11 cellular contexts compared by ENCODE assay signal in the genomic region with DNA sequence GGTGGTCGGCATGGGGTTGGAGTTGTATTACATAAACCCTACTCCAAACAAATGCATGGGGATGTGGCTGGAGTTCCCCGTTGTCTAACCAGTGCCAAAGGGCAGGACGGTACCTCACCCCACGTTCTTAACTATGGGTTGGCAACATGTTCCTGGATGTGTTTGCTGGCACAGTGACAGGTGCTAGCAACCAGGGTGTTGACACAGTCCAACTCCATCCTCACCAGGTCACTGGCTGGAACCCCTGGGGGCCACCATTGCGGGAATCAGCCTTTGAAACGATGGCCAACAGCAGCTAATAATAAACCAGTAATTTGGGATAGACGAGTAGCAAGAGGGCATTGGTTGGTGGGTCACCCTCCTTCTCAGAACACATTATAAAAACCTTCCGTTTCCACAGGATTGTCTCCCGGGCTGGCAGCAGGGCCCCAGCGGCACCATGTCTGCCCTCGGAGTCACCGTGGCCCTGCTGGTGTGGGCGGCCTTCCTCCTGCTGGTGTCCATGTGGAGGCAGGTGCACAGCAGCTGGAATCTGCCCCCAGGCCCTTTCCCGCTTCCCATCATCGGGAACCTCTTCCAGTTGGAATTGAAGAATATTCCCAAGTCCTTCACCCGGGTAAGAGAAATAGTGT. TPM values are rescaled to one million over a fixed set of nuclear protein-coding genes. Genes with fewer than 3 reads are reported as not detected.
DNase-seq lines count a peak whose midpoint lies in the region; ATAC-seq and TF ChIP-seq lines count a peak whose summit lies in the region.
"Had no signal": no experiment of that assay in that cellular context is flagged by ENCODE, and none has a peak within 500 bp of the region (broad histone marks: within the 10 kb centered on the region; RNA-seq: fewer than 3 reads in every experiment).

Gene CYP2E1 (plus strand): TSS at position 407 of the 632 bp plus-strand sequence. CDS start 33 bp downstream, at position 440.

- no peak within 1 kb of the TSS for H3K27ac ChIP-seq in heart left ventricle
- peak within 1 kb of the TSS in 2 of 4 donors; percentile 26 to 71 for H3K27ac ChIP-seq in body of pancreas
- no peak within 1 kb of the TSS for H3K27ac ChIP-seq in tibial artery
- H3K27ac ChIP-seq in thyroid gland = no peak within 1 kb of the TSS

- no peaks in the 10 kb centered on the region for H3K36me3 ChIP-seq in heart left ventricle
- no peaks in the 10 kb centered on the region for H3K36me3 ChIP-seq in body of pancreas (replicated peaks in 1 of 2; ENCODE audit: insufficient read depth in 1 of 2, low read depth in 2 of 2)
- H3K36me3 ChIP-seq in tibial artery = no peaks in the 10 kb centered on the region
- no peaks in the 10 kb centered on the region for H3K36me3 ChIP-seq in thyroid gland

- intact Hi-C loops in heart left ventricle (cut with DNase I) = loop anchor here in 1 of 10 donors (10.0 kb wide), 1 partner anchor 202 kb away; no protein-coding TSS in a partner anchor
- intact Hi-C loops in Right ventricle myocardium inferior (cut with DNase I) = no loop called here
- intact Hi-C loops in body of pancreas (cut with DNase I) = no loop called here
- intact Hi-C loops in lower leg skin (cut with DNase I; ENCODE audit: low total_unique reads) = loop anchor here (10.0 kb wide), 1 partner anchor 192 kb away; the partner anchor contains the start of gene CALY
- intact Hi-C loops in tibial artery (cut with DNase I; ENCODE audit: low total_unique reads) = no loop called here
- intact Hi-C loops in thyroid gland (cut with DNase I) = no loop called here

- no peak for TF ChIP-seq POLR2A in heart left ventricle (IDR thresholded peaks at IDR 0.05)
- no peak for TF ChIP-seq POLR2A in body of pancreas (IDR thresholded peaks at IDR 0.05)
- no peak for TF ChIP-seq POLR2A in lower leg skin (IDR thresholded peaks at IDR 0.05)
- TF ChIP-seq POLR2A in thyroid gland (IDR thresholded peaks at IDR 0.05) = no peak

- no peak for ATAC-seq in heart left ventricle
- ATAC-seq in Right ventricle myocardium inferior = no peak
- ATAC-seq in body of pancreas = no peak
- no peak for ATAC-seq in HG03378 (IDR thresholded peaks at IDR 0.05; ENCODE audit: unreplicated experiment)

- peaks cover 13 to 64% (median 39%) of the 10 kb centered on the region in 9 donors for H3K27me3 ChIP-seq in heart left ventricle
- no peaks in the 10 kb centered on the region for H3K27me3 ChIP-seq in body of pancreas
- H3K27me3 ChIP-seq in tibial artery = peaks cover 0 to 21% of the 10 kb centered on the region in 2 donors
- peaks cover 10% of the 10 kb centered on the region for H3K27me3 ChIP-seq in thyroid gland

- H3K4me1 ChIP-seq in heart left ventricle (peaks cover 0 to 26% (median 12%) of the 10 kb centered on the region in 12 donors), body of pancreas (peaks cover 32% of the 10 kb centered on the region), tibial artery (peaks cover 0 to 25% (median 17%) of the 10 kb centered on the region in 4 donors), thyroid gland (peaks cover 0 to 14% of the 10 kb centered on the region in 2 donors)

- peaks cover 0 to 24% (median 13%) of the 10 kb centered on the region in 12 donors for H3K9me3 ChIP-seq in heart left ventricle
- H3K9me3 ChIP-seq in body of pancreas = no peaks in the 10 kb centered on the region
- H3K9me3 ChIP-seq in tibial artery = peaks cover 0 to 13% (median 8%) of the 10 kb centered on the region in 3 donors
- no peaks in the 10 kb centered on the region for H3K9me3 ChIP-seq in thyroid gland

- WGBS in heart left ventricle, 4 donors = 65 to 80% (median 78%) methylated on average over 12 to 16 of the region's 16 CpGs
- 77 to 78% methylated on average over 16 of the region's 16 CpGs for WGBS in body of pancreas, 2 donors
- 66 to 68% methylated on average over 14 to 16 of the region's 16 CpGs for WGBS in lower leg skin, 2 donors
- 79 to 81% methylated on average over 15 to 16 of the region's 16 CpGs for WGBS in thyroid gland, 2 donors

- TF ChIP-seq CTCF in heart left ventricle (IDR thresholded peaks at IDR 0.05) (no peak), body of pancreas (IDR thresholded peaks at IDR 0.05) (no peak), lower leg skin (IDR thresholded peaks at IDR 0.05) (no peak), tibial artery (IDR thresholded peaks at IDR 0.05) (no peak), thyroid gland (IDR thresholded peaks at IDR 0.05) (no peak)

- DNase-seq in heart left ventricle (no peak), Right ventricle myocardium inferior (ENCODE audit: missing footprints) (no peak), body of pancreas (no peak), lower leg skin (ENCODE audit: low spot score in 2 of 2) (no peak), tibial artery (no peak), ureter (ENCODE audit: low spot score) (no peak), thyroid gland (no peak)
- DNase-seq: NCI-H187, SHP77 had no signal

- H3K4me3 ChIP-seq in heart left ventricle = peak within 1 kb of the TSS; percentile 1 to 52 (median 30)
- H3K4me3 ChIP-seq in body of pancreas = peak within 1 kb of the TSS; percentile 10
- H3K4me3 ChIP-seq in lower leg skin (ENCODE audit: low read depth, poor library complexity, severe bottlenecking) = no peak within 1 kb of the TSS
- H3K4me3 ChIP-seq in tibial artery = peak within 1 kb of the TSS; percentile 31
- no peak within 1 kb of the TSS for H3K4me3 ChIP-seq in thyroid gland (replicated peaks in 1 of 3)

RNA-seq across cellular contexts. Expression of gene CYP2E1, which starts in this region (rescaled TPM):
- total RNA-seq in heart left ventricle = 1 to 10 TPM in 4 of 9 donors, under 1 TPM in 3, not detected in 2; 0.77 to 2.2 (median 1.1) TPM
- polyA plus RNA-seq in heart left ventricle = under 1 TPM; 0.43 to 0.46 TPM
- total RNA-seq in Right ventricle myocardium inferior = 0.89 TPM
- total RNA-seq in body of pancreas = 10 to 100 TPM in 1 of 2 donors, 1 to 10 TPM in 1; 3.9 to 18.1 TPM
- 10 to 100 TPM; 15.2 to 68.5 (median 20.3) TPM for total RNA-seq in lower leg skin
- total RNA-seq in ureter = 2.9 TPM
- 1 to 10 TPM in 2 of 4 donors, under 1 TPM in 2; 0.20 to 2.6 (median 1.4) TPM for total RNA-seq in thyroid gland
- total RNA-seq: dermis microvascular lymphatic vessel endothelial cell had no signal

Comparison
In these comparisons a context has a peak if more than half of its experiments do, and no peak if none do; other contexts are left out.
1. H3K4me3 ChIP-seq: peak in heart left ventricle (12 of 12), body of pancreas (2 of 2) and tibial artery (2 of 2); none in lower leg skin (single experiment) and thyroid gland (0 of 3).